ENCODE assay signal across 1 cellular context in the genomic region with DNA sequence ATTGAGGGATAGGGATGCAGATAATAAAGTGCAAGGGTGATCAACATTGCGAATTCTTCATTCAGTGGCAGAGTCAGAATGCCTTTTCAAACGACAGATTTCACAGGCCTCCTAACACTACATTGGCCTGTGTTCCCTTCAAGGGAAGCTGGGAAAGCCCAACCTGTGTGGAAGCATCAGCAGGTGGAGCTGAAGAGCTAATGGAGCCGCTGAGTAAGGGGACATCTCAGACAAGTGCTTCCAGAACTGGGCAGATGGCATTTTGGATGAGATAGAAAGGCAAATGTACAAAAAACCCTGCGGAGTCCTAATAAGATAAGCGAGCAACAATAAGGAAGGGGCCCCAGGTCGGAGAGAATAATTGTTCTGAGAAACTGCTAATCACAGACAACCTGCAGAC.
TF ChIP-seq lines count a peak whose summit lies in the region.

No MANE protein-coding gene starts in this region.

TF ChIP-seq in HepG2, 621 proteins besides CTCF, POLR2A, EP300 and RAD21 (continued from another document):
- peak; percentile 67 for TF ChIP-seq STAG1 (CRISPR knock-in tag; IDR thresholded peaks at IDR 0.05)
- no peak for TF ChIP-seq ZNF512 (CRISPR knock-in tag; IDR thresholded peaks at IDR 0.05)
- TF ChIP-seq ZNF446 (CRISPR knock-in tag; IDR thresholded peaks at IDR 0.05): no peak
- TF ChIP-seq SMARCC2 (IDR thresholded peaks at IDR 0.05): no peak
- TF ChIP-seq, protein P1, sequence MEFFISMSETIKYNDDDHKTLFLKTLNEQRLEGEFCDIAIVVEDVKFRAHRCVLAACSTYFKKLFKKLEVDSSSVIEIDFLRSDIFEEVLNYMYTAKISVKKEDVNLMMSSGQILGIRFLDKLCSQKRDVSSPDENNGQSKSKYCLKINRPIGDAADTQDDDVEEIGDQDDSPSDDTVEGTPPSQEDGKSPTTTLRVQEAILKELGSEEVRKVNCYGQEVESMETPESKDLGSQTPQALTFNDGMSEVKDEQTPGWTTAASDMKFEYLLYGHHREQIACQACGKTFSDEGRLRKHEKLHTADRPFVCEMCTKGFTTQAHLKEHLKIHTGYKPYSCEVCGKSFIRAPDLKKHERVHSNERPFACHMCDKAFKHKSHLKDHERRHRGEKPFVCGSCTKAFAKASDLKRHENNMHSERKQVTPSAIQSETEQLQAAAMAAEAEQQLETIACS (CRISPR knock-in tag; IDR thresholded peaks at IDR 0.05): no peak
- TF ChIP-seq REPIN1 (CRISPR knock-in tag; IDR thresholded peaks at IDR 0.05; ENCODE audit: borderline replicate concordance, low read depth): no peak
- peak; percentile 62; the same call in 1 of the 2 replicates for TF ChIP-seq SMC3 (IDR thresholded peaks at IDR 0.05; ENCODE audit: low read length)
- TF ChIP-seq, protein P2, sequence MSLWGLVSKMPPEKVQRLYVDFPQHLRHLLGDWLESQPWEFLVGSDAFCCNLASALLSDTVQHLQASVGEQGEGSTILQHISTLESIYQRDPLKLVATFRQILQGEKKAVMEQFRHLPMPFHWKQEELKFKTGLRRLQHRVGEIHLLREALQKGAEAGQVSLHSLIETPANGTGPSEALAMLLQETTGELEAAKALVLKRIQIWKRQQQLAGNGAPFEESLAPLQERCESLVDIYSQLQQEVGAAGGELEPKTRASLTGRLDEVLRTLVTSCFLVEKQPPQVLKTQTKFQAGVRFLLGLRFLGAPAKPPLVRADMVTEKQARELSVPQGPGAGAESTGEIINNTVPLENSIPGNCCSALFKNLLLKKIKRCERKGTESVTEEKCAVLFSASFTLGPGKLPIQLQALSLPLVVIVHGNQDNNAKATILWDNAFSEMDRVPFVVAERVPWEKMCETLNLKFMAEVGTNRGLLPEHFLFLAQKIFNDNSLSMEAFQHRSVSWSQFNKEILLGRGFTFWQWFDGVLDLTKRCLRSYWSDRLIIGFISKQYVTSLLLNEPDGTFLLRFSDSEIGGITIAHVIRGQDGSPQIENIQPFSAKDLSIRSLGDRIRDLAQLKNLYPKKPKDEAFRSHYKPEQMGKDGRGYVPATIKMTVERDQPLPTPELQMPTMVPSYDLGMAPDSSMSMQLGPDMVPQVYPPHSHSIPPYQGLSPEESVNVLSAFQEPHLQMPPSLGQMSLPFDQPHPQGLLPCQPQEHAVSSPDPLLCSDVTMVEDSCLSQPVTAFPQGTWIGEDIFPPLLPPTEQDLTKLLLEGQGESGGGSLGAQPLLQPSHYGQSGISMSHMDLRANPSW (CRISPR knock-in tag; IDR thresholded peaks at IDR 0.05; ENCODE audit: borderline replicate concordance): no peak
